Comparison of ENCODE assay signal across 1 cellular context in the genomic region with DNA sequence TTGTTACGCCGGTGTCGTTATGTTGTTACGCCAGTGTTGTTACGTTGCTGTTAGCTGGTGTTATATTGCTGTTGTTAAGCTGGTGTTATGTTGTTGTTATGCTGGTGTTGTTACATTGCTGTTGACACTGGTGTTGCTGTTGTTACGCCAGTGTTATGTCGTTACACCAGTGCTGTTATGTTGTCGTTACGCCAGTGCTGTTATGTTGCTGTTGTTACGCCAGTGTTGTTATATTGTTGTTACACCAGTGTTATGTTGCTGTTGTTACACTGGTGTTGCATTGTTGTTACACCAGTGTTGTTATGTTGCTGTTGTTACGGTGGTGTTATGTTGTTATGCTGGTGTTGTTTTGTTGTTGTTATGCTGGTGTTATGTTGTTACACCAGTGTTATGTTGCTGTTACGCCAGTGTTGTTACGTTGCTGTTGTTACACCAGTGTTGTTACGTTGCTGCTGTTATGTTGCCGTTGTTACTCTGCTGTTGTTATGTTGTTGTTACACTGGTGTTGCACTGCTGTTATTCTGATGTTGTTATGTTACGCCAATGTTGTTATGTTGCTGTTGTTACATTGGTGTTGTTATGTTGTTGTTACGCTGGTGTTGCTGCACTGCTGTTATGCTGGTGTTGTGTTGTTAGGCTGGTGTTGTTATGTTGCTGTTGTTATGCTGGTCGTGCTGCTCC.
TF ChIP-seq lines count a peak whose summit lies in the region.

No MANE protein-coding gene starts in this region.

TF ChIP-seq in HEK293, 187 proteins besides CTCF, POLR2A, EP300 and RAD21:
- TF ChIP-seq BCL11A (tag by site-specific recombination; IDR thresholded peaks at IDR 0.05; ENCODE audit: low read depth), result no peak
- TF ChIP-seq ZNF350 (tag by site-specific recombination; IDR thresholded peaks at IDR 0.05), result no peak
- no peak for TF ChIP-seq ZNF121 (tag by site-specific recombination; IDR thresholded peaks at IDR 0.05)
- peak; percentile 97 for TF ChIP-seq ZNF600 (tag by site-specific recombination; IDR thresholded peaks at IDR 0.05)
- TF ChIP-seq ZNF211 (tag by site-specific recombination; IDR thresholded peaks at IDR 0.05; ENCODE audit: low read depth), result 0 out of 2 replicates have a peak, but pooled peaks have one; percentile 33
